In genomic region chr5:151021771-151022170, GRCh38 we compare ENCODE assay signal across 12 cellular contexts. TPM values are rescaled to one million over a fixed set of nuclear protein-coding genes. Genes with fewer than 3 reads are reported as not detected.
DNase-seq lines count a peak whose midpoint lies in the region; ATAC-seq and TF ChIP-seq lines count a peak whose summit lies in the region.
"Had no signal": no experiment of that assay in that cellular context is flagged by ENCODE, and none has a peak within 500 bp of the region (broad histone marks: within the 10 kb centered on the region; RNA-seq: fewer than 3 reads in every experiment).

No MANE protein-coding gene starts in this region.

- POLR2A ChIA-PET in naive thymus-derived CD4-positive, alpha-beta T cell (lab: Charles Lee), result no interaction called here

- peak overlapping the region in 7 of 10 donors; percentile 16 to 80 (median 25) for H3K4me3 Mint-ChIP-seq in naive thymus-derived CD4-positive, alpha-beta T cell

- no peak for ATAC-seq in naive thymus-derived CD4-positive, alpha-beta T cell
- no peak for ATAC-seq in GM18870 (IDR thresholded peaks at IDR 0.05; ENCODE audit: unreplicated experiment)

- intact Hi-C loops in esophagus muscularis mucosa (cut with DNase I) (no loop called here), thyroid gland (cut with DNase I) (no loop called here)
- intact Hi-C loops in naive thymus-derived CD4-positive, alpha-beta T cell (cut with micrococcal nuclease), result no loop called here

- DNase-seq in NCI-H748 (lab: John Stamatoyannopoulos, UW; ENCODE audit: unreplicated experiment) (peak; percentile 2), NCI-H748 treated with DMSO at 0.1 percent for 48 hours (lab: John Stamatoyannopoulos, UW) (no peak), esophagus muscularis mucosa (ENCODE audit: extremely low spot score) (no peak), thyroid gland (no peak), germinal center (ENCODE audit: low spot score) (no peak), GDM1 (lab: John Stamatoyannopoulos, UW) (no peak)
- DNase-seq in naive thymus-derived CD4-positive, alpha-beta T cell, result no peak
- DNase-seq: central memory CD4-positive, alpha-beta T cell; NCI-H2107; stimulated activated CD4-positive, alpha-beta T cell treated with anti-CD3 and anti-CD28 coated beads, Interleukin-4, amount 100 ng/mL, for 4 hours had no signal

- peaks cover 60 to 78% (median 76%) of the 10 kb centered on the region in 4 donors for H3K4me1 ChIP-seq in esophagus muscularis mucosa
- H3K4me1 ChIP-seq in naive thymus-derived CD4-positive, alpha-beta T cell (ENCODE audit: control insufficient read depth in 2 of 2, insufficient read depth in 2 of 2, low read length in 2 of 2), result peaks cover 0 to 6% of the 10 kb centered on the region in 2 donors
- H3K4me1 ChIP-seq in thyroid gland, result peaks cover 74 to 78% of the 10 kb centered on the region in 2 donors

- no peak for TF ChIP-seq POLR2A in esophagus muscularis mucosa (IDR thresholded peaks at IDR 0.05; ENCODE audit: low read depth)
- TF ChIP-seq POLR2A in thyroid gland (IDR thresholded peaks at IDR 0.05), result no peak

- peaks cover 13 to 38% (median 22%) of the 10 kb centered on the region in 7 donors for H3K4me1 Mint-ChIP-seq in naive thymus-derived CD4-positive, alpha-beta T cell

- peak overlapping the region; percentile 72 to 87 (median 80) for H3K4me3 ChIP-seq in esophagus muscularis mucosa
- H3K4me3 ChIP-seq in naive thymus-derived CD4-positive, alpha-beta T cell (ENCODE audit: low read length), result no peak overlapping the region
- H3K4me3 ChIP-seq in thyroid gland (replicated peaks in 1 of 3), result peak overlapping the region; percentile 3 to 55 (median 24)

- H3K36me3 ChIP-seq in esophagus muscularis mucosa (peaks cover 15 to 44% (median 23%) of the 10 kb centered on the region in 4 donors), thyroid gland (peaks cover 26 to 52% of the 10 kb centered on the region in 2 donors)
- no peaks in the 10 kb centered on the region for H3K36me3 ChIP-seq in naive thymus-derived CD4-positive, alpha-beta T cell (ENCODE audit: control insufficient read depth in 2 of 3, insufficient read depth in 3 of 3, low read length in 3 of 3)

- H3K36me3 Mint-ChIP-seq in naive thymus-derived CD4-positive, alpha-beta T cell, result peaks cover 0 to 34% (median 11%) of the 10 kb centered on the region in 5 donors

- H3K27me3 Mint-ChIP-seq in naive thymus-derived CD4-positive, alpha-beta T cell, result peaks cover 9 to 22% (median 17%) of the 10 kb centered on the region in 5 donors

- TF ChIP-seq CTCF in esophagus muscularis mucosa (IDR thresholded peaks at IDR 0.05) (no peak), thyroid gland (IDR thresholded peaks at IDR 0.05) (no peak)

- CTCF ChIA-PET in naive thymus-derived CD4-positive, alpha-beta T cell (lab: Charles Lee), result no interaction called here

- H3K9me3 Mint-ChIP-seq in naive thymus-derived CD4-positive, alpha-beta T cell, result peaks cover 0 to 1% (median 0%) of the 10 kb centered on the region in 11 donors

- H3K9me3 ChIP-seq in esophagus muscularis mucosa (no peaks in the 10 kb centered on the region), thyroid gland (no peaks in the 10 kb centered on the region)
- H3K9me3 ChIP-seq in naive thymus-derived CD4-positive, alpha-beta T cell (ENCODE audit: control insufficient read depth in 2 of 3, low read length in 3 of 3), result no peaks in the 10 kb centered on the region

- TF ChIP-seq EP300 in esophagus muscularis mucosa (IDR thresholded peaks at IDR 0.05), result no peak

- 88% methylated on average over 7 of the region's 7 CpGs for WGBS in esophagus muscularis mucosa
- 73 to 81% methylated on average over 7 of the region's 7 CpGs for WGBS in thyroid gland, 2 donors

- no peak overlapping the region for H3K27ac Mint-ChIP-seq in naive thymus-derived CD4-positive, alpha-beta T cell

- H3K27ac ChIP-seq in esophagus muscularis mucosa (replicated peaks in 1 of 4), result peak overlapping the region; percentile 85 to 86 (median 85)
- H3K27ac ChIP-seq in naive thymus-derived CD4-positive, alpha-beta T cell (ENCODE audit: low read depth, low read length), result no peak overlapping the region
- H3K27ac ChIP-seq in thyroid gland, result peak overlapping the region; percentile 92 to 99 (median 94)
- H3K27ac ChIP-seq: 22Rv1 had no signal

- H3K27me3 ChIP-seq in esophagus muscularis mucosa, result no peaks in the 10 kb centered on the region
- no peaks in the 10 kb centered on the region for H3K27me3 ChIP-seq in naive thymus-derived CD4-positive, alpha-beta T cell (ENCODE audit: control insufficient read depth in 2 of 2, insufficient read depth in 2 of 2, low read length in 2 of 2)
- H3K27me3 ChIP-seq in thyroid gland, result no peaks in the 10 kb centered on the region

RNA-seq across cellular contexts. Expression of gene GPX3, which starts 1.4 kb away (rescaled TPM):
- total RNA-seq in esophagus muscularis mucosa, result 1,000 to 10,000 TPM; 1,165 to 3,724 (median 1,939) TPM
- 1 to 10 TPM in 1 of 5 experiments, under 1 TPM in 1, not detected in 3; 0.98 to 1.1 TPM for total RNA-seq in naive thymus-derived CD4-positive, alpha-beta T cell
- 1 to 10 TPM in 1 of 2 donors, not detected in 1; 1.2 TPM for polyA plus RNA-seq in naive thymus-derived CD4-positive, alpha-beta T cell
- over 10,000 TPM in 1 of 4 donors, 1,000 to 10,000 TPM in 3; 2,730 to 12,549 (median 7,201) TPM for total RNA-seq in thyroid gland

RNA-seq across cellular contexts. Expression of gene TNIP1, which starts 59.1 kb away (rescaled TPM):
- 100 to 1,000 TPM in 3 of 4 donors, 10 to 100 TPM in 1; 91.4 to 136 (median 114) TPM for total RNA-seq in esophagus muscularis mucosa
- total RNA-seq in naive thymus-derived CD4-positive, alpha-beta T cell, result 100 to 1,000 TPM; 124 to 234 (median 131) TPM
- polyA plus RNA-seq in naive thymus-derived CD4-positive, alpha-beta T cell, result 10 to 100 TPM; 28.9 to 45.2 TPM
- 100 to 1,000 TPM in 1 of 4 donors, 10 to 100 TPM in 3; 74.4 to 115 (median 94.7) TPM for total RNA-seq in thyroid gland

Comparison
In these comparisons a context has a peak if more than half of its experiments do, and no peak if none do; other contexts are left out.
1. RNA of gene GPX3, which starts 1.4 kb away (total RNA-seq): 2,730 to 12,549 TPM in thyroid gland and 1,165 to 3,724 TPM in esophagus muscularis mucosa; 0.98 to 1.1 TPM in naive thymus-derived CD4-positive, alpha-beta T cell; every median in the first group is over 100 times any median in the second.